In the genomic region with DNA sequence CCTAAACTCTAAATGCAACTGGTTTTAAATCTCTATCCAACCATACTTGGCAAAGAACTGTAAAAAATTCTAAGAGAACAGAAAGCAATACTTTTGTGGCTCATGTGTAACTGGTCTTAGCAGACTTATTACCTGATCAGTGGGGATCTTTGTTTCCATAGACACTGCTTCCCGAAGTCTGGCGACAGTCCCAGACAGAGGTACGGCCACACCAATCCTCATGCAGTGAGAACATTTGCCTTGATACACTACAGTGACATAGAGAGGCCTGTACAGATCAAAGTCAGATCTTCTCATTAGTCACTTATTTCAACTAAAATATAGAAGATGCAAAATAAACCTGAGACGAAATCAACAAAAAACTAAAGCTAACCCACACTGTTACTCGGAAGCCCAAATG, we compare ENCODE assay signal across 17 cellular contexts.
"Had no signal": no experiment of that assay in that cellular context is flagged by ENCODE, and none has a peak within 500 bp of the region (broad histone marks: within the 10 kb centered on the region; RNA-seq: fewer than 3 reads in every experiment).

No MANE protein-coding gene starts in this region.

- H3K4me1 Mint-ChIP-seq: activated naive CD4-positive, alpha-beta T cell treated with anti-CD3 and anti-CD28 coated beads, Interleukin-2, amount 50 U/mL, for 24 hours had no signal

- H3K9me3 Mint-ChIP-seq: activated CD4-positive, alpha-beta memory T cell treated with anti-CD3 and anti-CD28 coated beads for 36 hours; activated naive CD4-positive, alpha-beta T cell treated with anti-CD3 and anti-CD28 coated beads, Interleukin-2, amount 50 U/mL, for 24 hours; activated T-cell treated with anti-CD3 and anti-CD28 coated beads, Interleukin-2, amount 50 U/mL, for 24 hours; natural killer cell treated with Interleukin-12 subunit alpha and Interleukin-12 subunit beta and Interleukin-15 and Interleukin-18, amount 100 ng/mL, for 72 hours had no signal

- DNase-seq: activated CD4-positive, alpha-beta memory T cell treated with anti-CD3 and anti-CD28 coated beads for 36 hours; activated T-cell treated with anti-CD3 and anti-CD28 coated beads, Interleukin-2, amount 50 U/mL, for 24 hours; amygdala; endodermal cell; islet precursor cell; left lung; mesenchymal stem cell; small intestine; stimulated activated CD4-positive, alpha-beta T cell treated with anti-CD3 and anti-CD28 coated beads, Interleukin-4, amount 100 ng/mL, for 24 hours; stimulated activated naive CD4-positive, alpha-beta T cell treated with Interleukin-2 at 50 U/mL for 16 hours; substantia nigra; trophoblast cell had no signal

- H3K27me3 ChIP-seq: hepatocyte, left lung, right atrium auricular region had no signal

- FAIRE-seq: small intestine had no signal

- H2AFZ ChIP-seq: hepatocyte had no signal

- H3K27ac ChIP-seq: left lung, right atrium auricular region, SK-N-MC had no signal

- ATAC-seq: left lung; natural killer cell treated with Interleukin-12 subunit alpha and Interleukin-12 subunit beta and Interleukin-15 and Interleukin-18, amount 100 ng/mL, for 72 hours had no signal

- H3K27me3 Mint-ChIP-seq: activated CD4-positive, alpha-beta memory T cell treated with anti-CD3 and anti-CD28 coated beads for 36 hours; activated naive CD4-positive, alpha-beta T cell treated with anti-CD3 and anti-CD28 coated beads, Interleukin-2, amount 50 U/mL, for 24 hours; activated T-cell treated with anti-CD3 and anti-CD28 coated beads, Interleukin-2, amount 50 U/mL, for 24 hours; natural killer cell treated with Interleukin-12 subunit alpha and Interleukin-12 subunit beta and Interleukin-15 and Interleukin-18, amount 100 ng/mL, for 72 hours had no signal

- H3K27ac Mint-ChIP-seq: activated CD4-positive, alpha-beta memory T cell treated with anti-CD3 and anti-CD28 coated beads for 36 hours; activated naive CD4-positive, alpha-beta T cell treated with anti-CD3 and anti-CD28 coated beads, Interleukin-2, amount 50 U/mL, for 24 hours; activated T-cell treated with anti-CD3 and anti-CD28 coated beads, Interleukin-2, amount 50 U/mL, for 24 hours; endodermal cell; natural killer cell treated with Interleukin-12 subunit alpha and Interleukin-12 subunit beta and Interleukin-15 and Interleukin-18, amount 100 ng/mL, for 72 hours had no signal

- H3K4me3 ChIP-seq: hepatocyte, left lung, right atrium auricular region, SK-N-MC had no signal

- H3K4me3 Mint-ChIP-seq: activated CD4-positive, alpha-beta memory T cell treated with anti-CD3 and anti-CD28 coated beads for 36 hours; activated naive CD4-positive, alpha-beta T cell treated with anti-CD3 and anti-CD28 coated beads, Interleukin-2, amount 50 U/mL, for 24 hours; activated T-cell treated with anti-CD3 and anti-CD28 coated beads, Interleukin-2, amount 50 U/mL, for 24 hours; endodermal cell; natural killer cell treated with Interleukin-12 subunit alpha and Interleukin-12 subunit beta and Interleukin-15 and Interleukin-18, amount 100 ng/mL, for 72 hours had no signal

- H3K4me2 ChIP-seq: hepatocyte had no signal

- H3K9me3 ChIP-seq: left lung, right atrium auricular region had no signal
